Comparison of ENCODE assay signal across 1 cellular context in genomic region chr22:17638432-17639237, GRCh38.
TF ChIP-seq lines count a peak whose summit lies in the region.

A gene with protein sequence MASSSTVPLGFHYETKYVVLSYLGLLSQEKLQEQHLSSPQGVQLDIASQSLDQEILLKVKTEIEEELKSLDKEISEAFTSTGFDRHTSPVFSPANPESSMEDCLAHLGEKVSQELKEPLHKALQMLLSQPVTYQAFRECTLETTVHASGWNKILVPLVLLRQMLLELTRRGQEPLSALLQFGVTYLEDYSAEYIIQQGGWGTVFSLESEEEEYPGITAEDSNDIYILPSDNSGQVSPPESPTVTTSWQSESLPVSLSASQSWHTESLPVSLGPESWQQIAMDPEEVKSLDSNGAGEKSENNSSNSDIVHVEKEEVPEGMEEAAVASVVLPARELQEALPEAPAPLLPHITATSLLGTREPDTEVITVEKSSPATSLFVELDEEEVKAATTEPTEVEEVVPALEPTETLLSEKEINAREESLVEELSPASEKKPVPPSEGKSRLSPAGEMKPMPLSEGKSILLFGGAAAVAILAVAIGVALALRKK (plus strand): TSS chr22:17638757. CDS start chr22:17655712, 16,955 bp downstream.

TF ChIP-seq in HepG2, 621 proteins besides CTCF, POLR2A, EP300 and RAD21 (continued from another document and continues in another):
- TF ChIP-seq IRX3 (CRISPR knock-in tag; IDR thresholded peaks at IDR 0.05; ENCODE audit: borderline replicate concordance, low read depth) (peak; percentile 55; the same call in 1 of the 2 replicates), MED13 (CRISPR knock-in tag; IDR thresholded peaks at IDR 0.05) (no peak; the same call in 1 of the 2 replicates), ZNF737 (CRISPR knock-in tag; IDR thresholded peaks at IDR 0.05; ENCODE audit: borderline replicate concordance) (no peak), CBX1 (IDR thresholded peaks at IDR 0.05; ENCODE audit: low read depth) (peak; percentile 43), ZNF101 (CRISPR knock-in tag; IDR thresholded peaks at IDR 0.05; ENCODE audit: borderline replicate concordance, low read depth) (no peak), ZNF282 (IDR thresholded peaks at IDR 0.05; ENCODE audit: partially characterized antibody) (no peak), ZSCAN31 (CRISPR knock-in tag; IDR thresholded peaks at IDR 0.05; ENCODE audit: low read depth) (no peak; the same call in 1 of the 2 replicates), THAP11 (CRISPR knock-in tag; IDR thresholded peaks at IDR 0.05) (peak; percentile 87), MIXL1 (CRISPR knock-in tag; IDR thresholded peaks at IDR 0.05) (no peak), ZFAT (CRISPR knock-in tag; conservative IDR thresholded peaks at IDR 0.05) (no peak), ZNF20 (CRISPR knock-in tag; IDR thresholded peaks at IDR 0.05) (peak; percentile 77; the same call in 1 of the 2 replicates), STAT5B (CRISPR knock-in tag; IDR thresholded peaks at IDR 0.05) (no peak), E2F5 (CRISPR knock-in tag; conservative IDR thresholded peaks at IDR 0.05) (no peak), GABPB1 (CRISPR knock-in tag; IDR thresholded peaks at IDR 0.05) (peak; percentile 96), REST (IDR thresholded peaks at IDR 0.05; ENCODE audit: borderline replicate concordance in 1 of 2, low read depth in 1 of 2, low read length in 2 of 2) (peak in 1 of 2 experiments; percentile 45; a peak in 1 of 4 replicates), MXI1 (IDR thresholded peaks at IDR 0.05; ENCODE audit: borderline replicate concordance, low read depth, low read length) (peak; percentile 60; the same call in 1 of the 3 replicates), HIVEP1 (CRISPR knock-in tag; IDR thresholded peaks at IDR 0.05) (peak; percentile 75; the same call in 1 of the 2 replicates), HES4 (CRISPR knock-in tag; IDR thresholded peaks at IDR 0.05; ENCODE audit: borderline replicate concordance) (no peak), THAP8 (CRISPR knock-in tag; IDR thresholded peaks at IDR 0.05; ENCODE audit: borderline replicate concordance) (0 out of 2 replicates have a peak, but pooled peaks have one; percentile 23), SOX5 (CRISPR knock-in tag; IDR thresholded peaks at IDR 0.05; ENCODE audit: borderline replicate concordance) (no peak), KLF9 (CRISPR knock-in tag; IDR thresholded peaks at IDR 0.05; ENCODE audit: low read depth) (peak; percentile 56; the same call in 1 of the 2 replicates), FOXJ3 (CRISPR knock-in tag; IDR thresholded peaks at IDR 0.05; ENCODE audit: borderline replicate concordance) (no peak; the same call in 1 of the 2 replicates), PBX3 (CRISPR knock-in tag; IDR thresholded peaks at IDR 0.05; ENCODE audit: borderline replicate concordance) (no peak), ZNF350 (CRISPR knock-in tag; IDR thresholded peaks at IDR 0.05; ENCODE audit: borderline replicate concordance, low read depth) (peak; percentile 91), MLXIP (CRISPR knock-in tag; IDR thresholded peaks at IDR 0.05; ENCODE audit: borderline replicate concordance) (0 out of 2 replicates have a peak, but pooled peaks have one; percentile 11), ZNF24 (IDR thresholded peaks at IDR 0.05) (no peak), ZNF441 (CRISPR knock-in tag; IDR thresholded peaks at IDR 0.05; ENCODE audit: borderline replicate concordance) (peak; percentile 46; the same call in 1 of the 2 replicates), ATF7-NPFF (CRISPR knock-in tag; IDR thresholded peaks at IDR 0.05; ENCODE audit: low read depth) (peak; percentile 57; the same call in 1 of the 2 replicates), ZNF34 (CRISPR knock-in tag; IDR thresholded peaks at IDR 0.05; ENCODE audit: borderline replicate concordance) (no peak), ZBTB20 (CRISPR knock-in tag; IDR thresholded peaks at IDR 0.05; ENCODE audit: borderline replicate concordance, low read depth) (no peak), PPARG (CRISPR knock-in tag; conservative IDR thresholded peaks at IDR 0.05) (peak; percentile 52), KDM2A (CRISPR knock-in tag; IDR thresholded peaks at IDR 0.05; ENCODE audit: borderline replicate concordance, low read depth) (peak; percentile 94), MED8 (CRISPR knock-in tag; IDR thresholded peaks at IDR 0.05; ENCODE audit: insufficient replicate concordance) (peak; percentile 91)
- TF ChIP-seq, protein P1, sequence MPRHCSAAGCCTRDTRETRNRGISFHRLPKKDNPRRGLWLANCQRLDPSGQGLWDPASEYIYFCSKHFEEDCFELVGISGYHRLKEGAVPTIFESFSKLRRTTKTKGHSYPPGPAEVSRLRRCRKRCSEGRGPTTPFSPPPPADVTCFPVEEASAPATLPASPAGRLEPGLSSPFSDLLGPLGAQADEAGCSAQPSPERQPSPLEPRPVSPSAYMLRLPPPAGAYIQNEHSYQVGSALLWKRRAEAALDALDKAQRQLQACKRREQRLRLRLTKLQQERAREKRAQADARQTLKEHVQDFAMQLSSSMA (CRISPR knock-in tag; IDR thresholded peaks at IDR 0.05) = no peak
- TF ChIP-seq, protein P2, sequence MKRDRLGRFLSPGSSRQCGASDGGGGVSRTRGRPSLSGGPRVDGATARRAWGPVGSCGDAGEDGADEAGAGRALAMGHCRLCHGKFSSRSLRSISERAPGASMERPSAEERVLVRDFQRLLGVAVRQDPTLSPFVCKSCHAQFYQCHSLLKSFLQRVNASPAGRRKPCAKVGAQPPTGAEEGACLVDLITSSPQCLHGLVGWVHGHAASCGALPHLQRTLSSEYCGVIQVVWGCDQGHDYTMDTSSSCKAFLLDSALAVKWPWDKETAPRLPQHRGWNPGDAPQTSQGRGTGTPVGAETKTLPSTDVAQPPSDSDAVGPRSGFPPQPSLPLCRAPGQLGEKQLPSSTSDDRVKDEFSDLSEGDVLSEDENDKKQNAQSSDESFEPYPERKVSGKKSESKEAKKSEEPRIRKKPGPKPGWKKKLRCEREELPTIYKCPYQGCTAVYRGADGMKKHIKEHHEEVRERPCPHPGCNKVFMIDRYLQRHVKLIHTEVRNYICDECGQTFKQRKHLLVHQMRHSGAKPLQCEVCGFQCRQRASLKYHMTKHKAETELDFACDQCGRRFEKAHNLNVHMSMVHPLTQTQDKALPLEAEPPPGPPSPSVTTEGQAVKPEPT (CRISPR knock-in tag; IDR thresholded peaks at IDR 0.05; ENCODE audit: low read depth) = no peak
- TF ChIP-seq, protein P3, sequence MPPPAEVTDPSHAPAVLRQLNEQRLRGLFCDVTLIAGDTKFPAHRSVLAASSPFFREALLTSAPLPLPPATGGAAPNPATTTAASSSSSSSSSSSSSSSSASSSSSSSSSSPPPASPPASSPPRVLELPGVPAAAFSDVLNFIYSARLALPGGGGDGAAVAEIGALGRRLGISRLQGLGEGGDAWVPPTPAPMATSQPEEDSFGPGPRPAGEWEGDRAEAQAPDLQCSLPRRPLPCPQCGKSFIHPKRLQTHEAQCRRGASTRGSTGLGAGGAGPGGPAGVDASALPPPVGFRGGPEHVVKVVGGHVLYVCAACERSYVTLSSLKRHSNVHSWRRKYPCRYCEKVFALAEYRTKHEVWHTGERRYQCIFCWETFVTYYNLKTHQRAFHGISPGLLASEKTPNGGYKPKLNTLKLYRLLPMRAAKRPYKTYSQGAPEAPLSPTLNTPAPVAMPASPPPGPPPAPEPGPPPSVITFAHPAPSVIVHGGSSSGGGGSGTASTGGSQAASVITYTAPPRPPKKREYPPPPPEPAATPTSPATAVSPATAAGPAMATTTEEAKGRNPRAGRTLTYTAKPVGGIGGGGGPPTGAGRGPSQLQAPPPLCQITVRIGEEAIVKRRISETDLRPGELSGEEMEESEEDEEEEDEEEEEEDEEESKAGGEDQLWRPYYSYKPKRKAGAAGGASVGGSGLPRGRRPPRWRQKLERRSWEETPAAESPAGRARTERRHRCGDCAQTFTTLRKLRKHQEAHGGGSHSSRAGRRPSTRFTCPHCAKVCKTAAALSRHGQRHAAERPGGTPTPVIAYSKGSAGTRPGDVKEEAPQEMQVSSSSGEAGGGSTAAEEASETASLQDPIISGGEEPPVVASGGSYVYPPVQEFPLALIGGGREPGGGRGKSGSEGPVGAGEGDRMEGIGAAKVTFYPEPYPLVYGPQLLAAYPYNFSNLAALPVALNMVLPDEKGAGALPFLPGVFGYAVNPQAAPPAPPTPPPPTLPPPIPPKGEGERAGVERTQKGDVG (CRISPR knock-in tag; IDR thresholded peaks at IDR 0.05; ENCODE audit: borderline replicate concordance) = 0 out of 2 replicates have a peak, but pooled peaks have one; percentile 51
